ENCODE assay signal across 9 cellular contexts in the genomic region with DNA sequence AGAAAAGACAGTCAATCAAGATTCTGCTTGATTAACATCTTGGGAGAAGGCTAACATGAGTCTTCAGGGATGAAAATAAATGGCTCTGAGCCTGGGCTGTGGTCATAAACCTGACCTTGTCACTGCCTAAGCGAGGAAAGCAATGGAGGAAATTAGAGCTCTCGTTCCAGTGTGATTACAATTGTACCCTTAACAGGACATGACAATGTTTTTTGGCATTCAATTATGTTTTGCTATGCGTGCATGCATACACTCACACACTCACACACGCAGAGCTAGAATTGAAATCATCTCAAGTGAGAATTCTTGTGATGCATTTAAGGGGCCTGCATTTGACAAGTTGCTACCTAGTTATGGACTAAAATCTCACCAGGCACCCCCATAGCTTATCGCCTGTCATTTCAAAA. TPM values are rescaled to one million over a fixed set of nuclear protein-coding genes. Genes with fewer than 3 reads are reported as not detected.
DNase-seq lines count a peak whose midpoint lies in the region; ATAC-seq and TF ChIP-seq lines count a peak whose summit lies in the region.
"Had no signal": no experiment of that assay in that cellular context is flagged by ENCODE, and none has a peak within 500 bp of the region (broad histone marks: within the 10 kb centered on the region; RNA-seq: fewer than 3 reads in every experiment).

No MANE protein-coding gene starts in this region.

- H3K79me2 ChIP-seq in Loucy (ENCODE audit: insufficient read depth, low read length), result no peaks in the 10 kb centered on the region

- H2AFZ ChIP-seq in Loucy (ENCODE audit: low read length), result peak overlapping the region; percentile 81

- peaks cover 8% of the 10 kb centered on the region; the same call in 1 of the 2 replicates for H3F3A ChIP-seq in Loucy (ENCODE audit: low read depth)

- peaks cover 22% of the 10 kb centered on the region for H3K4me1 ChIP-seq in Loucy (ENCODE audit: insufficient read depth, low read length, poor library complexity, severe bottlenecking)
- no peaks in the 10 kb centered on the region for H3K4me1 ChIP-seq in foreskin keratinocyte
- H3K4me1 ChIP-seq in ascending aorta, result no peaks in the 10 kb centered on the region

- no peaks in the 10 kb centered on the region for H3K9me2 ChIP-seq in Loucy (replicated peaks; ENCODE audit: low read depth, low read length)

- TF ChIP-seq CTCF in Loucy (conservative IDR thresholded peaks at IDR 0.05; ENCODE audit: low read length), result no peak
- TF ChIP-seq CTCF in foreskin keratinocyte (conservative IDR thresholded peaks at IDR 0.05), result no peak
- no peak for TF ChIP-seq CTCF in ascending aorta (IDR thresholded peaks at IDR 0.05)

- no peak overlapping the region for H3K27ac ChIP-seq in foreskin keratinocyte
- no peak overlapping the region for H3K27ac ChIP-seq in ascending aorta

- H3K36me3 ChIP-seq in Loucy (ENCODE audit: insufficient read depth, low read length) (no peaks in the 10 kb centered on the region), ascending aorta (no peaks in the 10 kb centered on the region)

- H3K4me2 ChIP-seq in Loucy (ENCODE audit: low read depth, low read length, poor library complexity, severe bottlenecking), result peak overlapping the region; percentile 78

- no peaks in the 10 kb centered on the region for H3K9me3 ChIP-seq in Loucy (ENCODE audit: insufficient read depth, low read depth, low read length)
- no peaks in the 10 kb centered on the region for H3K9me3 ChIP-seq in ascending aorta

- peak overlapping the region; percentile 49 for H3K9ac ChIP-seq in Loucy (ENCODE audit: low read depth, low read length, poor library complexity, severe bottlenecking)

- DNase-seq in ELR (ENCODE audit: low read depth), result peak; percentile 59
- peak; percentile 83 to 93 for DNase-seq in lung microvascular endothelial cell (ENCODE audit: low read depth in 2 of 2)
- no peak for DNase-seq in AML-193 (lab: John Stamatoyannopoulos, UW)
- DNase-seq in iPS-NIHi11 (ENCODE audit: low spot score), result no peak
- no peak for DNase-seq in foreskin keratinocyte
- DNase-seq in ascending aorta (ENCODE audit: low spot score in 2 of 2), result no peak
- DNase-seq: NCI-H446 had no signal

- intact Hi-C loops in ascending aorta (cut with DNase I), result no loop called here

- ATAC-seq in GM21723 (IDR thresholded peaks at IDR 0.05; ENCODE audit: unreplicated experiment) (peak; percentile 17), foreskin keratinocyte (no peak)

- H3K27me3 ChIP-seq in Loucy (ENCODE audit: insufficient read depth, low read length, poor library complexity, severe bottlenecking) (no peaks in the 10 kb centered on the region), foreskin keratinocyte (no peaks in the 10 kb centered on the region), ascending aorta (no peaks in the 10 kb centered on the region)

- H3K4me3 ChIP-seq in Loucy (ENCODE audit: low read length, poor library complexity, severe bottlenecking), result peak overlapping the region; percentile 70
- no peak overlapping the region for H3K4me3 ChIP-seq in ascending aorta

- H4K20me1 ChIP-seq in Loucy (ENCODE audit: insufficient read depth, low read length, poor library complexity, severe bottlenecking), result no peaks in the 10 kb centered on the region

RNA-seq across cellular contexts. Expression of gene ZNF80, which starts 24.1 kb away (rescaled TPM):
- total RNA-seq in lung microvascular endothelial cell (not detected in 2 replicates), foreskin keratinocyte (not detected in 2 replicates), ascending aorta (23.7 TPM)
- not detected in 2 replicates for polyA plus RNA-seq in foreskin keratinocyte

RNA-seq across cellular contexts. Expression of gene DRD3, which starts 34.4 kb away (rescaled TPM):
- total RNA-seq in lung microvascular endothelial cell (not detected in 2 replicates), foreskin keratinocyte (not detected in 2 replicates), ascending aorta (not detected)
- polyA plus RNA-seq in foreskin keratinocyte, result not detected in 2 replicates

Comparison
In these comparisons a context has a peak if more than half of its experiments do, and no peak if none do; other contexts are left out.
1. DNase-seq: peak in ELR (single experiment) and lung microvascular endothelial cell (2 of 2); none in AML-193 (0 of 2), iPS-NIHi11 (single experiment), foreskin keratinocyte (0 of 2) and ascending aorta (0 of 2).
2. RNA of gene ZNF80, which starts 24.1 kb away (total RNA-seq): 23.7 TPM in ascending aorta (single experiment); not detected in lung microvascular endothelial cell and not detected in foreskin keratinocyte; every median in the first group is over 10 times any median in the second.